27 cellular contexts compared by ENCODE assay signal in the genomic region with DNA sequence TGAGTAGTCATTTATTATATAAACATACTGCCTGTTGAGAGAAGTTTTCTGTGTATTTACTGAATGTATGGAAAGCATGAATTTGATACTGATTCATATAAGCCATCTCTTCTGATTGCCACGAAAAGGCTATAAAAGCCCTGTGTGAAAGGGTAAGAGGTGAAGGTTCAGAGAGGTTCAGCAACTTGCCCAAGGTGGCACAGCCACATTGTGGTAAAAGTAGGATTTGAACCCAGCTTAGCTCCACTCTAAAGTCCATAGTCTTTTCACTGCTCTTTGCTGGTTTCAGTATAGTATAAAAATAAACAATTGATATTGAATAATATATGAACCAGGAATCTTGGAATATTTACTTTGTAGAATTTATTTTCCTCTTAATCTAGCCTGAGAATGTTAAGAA.
"Had no signal": no experiment of that assay in that cellular context is flagged by ENCODE, and none has a peak within 500 bp of the region (broad histone marks: within the 10 kb centered on the region; RNA-seq: fewer than 3 reads in every experiment).

No MANE protein-coding gene starts in this region.

- H3K27me3 ChIP-seq: neural progenitor cell, ovary, stomach, thyroid gland, tibial nerve, upper lobe of left lung, vagina had no signal

- DNase-seq: naive thymus-derived CD8-positive, alpha-beta T cell; nephron progenitor cell; occipital lobe; ovary; posterior cingulate gyrus; psoas muscle; right cardiac atrium; stimulated activated CD4-positive, alpha-beta T cell treated with anti-CD3 and anti-CD28 coated beads, Interleukin-15, amount 100 ng/mL, for 24 hours; stimulated activated CD4-positive, alpha-beta T cell treated with anti-CD3 and anti-CD28 coated beads, Interleukin-2, amount 100 ng/mL, for 24 hours; stimulated activated CD4-positive, alpha-beta T cell treated with anti-CD3 and anti-CD28 coated beads, Interleukin-2, amount 100 ng/mL, for 48 hours; stimulated activated CD4-positive, alpha-beta T cell treated with anti-CD3 and anti-CD28 coated beads, Interleukin-4, amount 100 ng/mL, for 24 hours; stimulated activated naive B cell treated with anti-CD40 and anti-IgM and Interleukin-4, amounts not matched to agents 10 μg/mL and 1 μg/mL and 100 μg/mL, for 72 hours; stimulated activated naive CD4-positive, alpha-beta T cell treated with Interleukin-2 at 50 U/mL for 16 hours; stomach; thyroid gland; trophoblast cell; upper lobe of left lung had no signal

- H3K4me2 ChIP-seq: neural progenitor cell had no signal

- ATAC-seq: naive thymus-derived CD8-positive, alpha-beta T cell; natural killer cell treated with Interleukin-12 subunit alpha and Interleukin-12 subunit beta and Interleukin-15 and Interleukin-18, amount 100 ng/mL, for 72 hours; psoas muscle; right cardiac atrium; sciatic nerve; stimulated activated effector memory CD8-positive, alpha-beta T cell treated with anti-CD3 and anti-CD28 coated beads, Interleukin-12 subunit alpha, Interleukin-12 subunit beta, amount 100 ng/mL, for 72 hours; stimulated activated naive B cell treated with anti-CD40 and anti-IgM and Interleukin-4, amounts not matched to agents 10 μg/mL and 1 μg/mL and 100 μg/mL, for 72 hours had no signal

- H3K4me3 ChIP-seq: neural progenitor cell, ovary, psoas muscle, skin epidermis, stomach, thyroid gland, tibial nerve, upper lobe of left lung, vagina had no signal

- H3K36me3 ChIP-seq: ovary, stomach, thyroid gland, upper lobe of left lung, vagina had no signal

- H3K9ac ChIP-seq: neural progenitor cell, parathyroid adenoma had no signal

- H3K9me3 ChIP-seq: ovary, psoas muscle, stomach, thoracic aorta, thyroid gland, tibial nerve, upper lobe of left lung, vagina had no signal

- H3K79me2 ChIP-seq: parathyroid adenoma had no signal

- H3K4me1 ChIP-seq: neural progenitor cell, parathyroid adenoma, psoas muscle, stomach, thyroid gland, tibial nerve, upper lobe of left lung, vagina had no signal

- H3K27ac ChIP-seq: neural progenitor cell, ovary, parathyroid adenoma, psoas muscle, skin epidermis, stomach, thyroid gland, tibial nerve, upper lobe of left lung, vagina had no signal

- FAIRE-seq: urothelium cell line had no signal

- H2AFZ ChIP-seq: neural progenitor cell, parathyroid adenoma had no signal
